Comparison of ENCODE assay signal across 2 cellular contexts in the genomic region with DNA sequence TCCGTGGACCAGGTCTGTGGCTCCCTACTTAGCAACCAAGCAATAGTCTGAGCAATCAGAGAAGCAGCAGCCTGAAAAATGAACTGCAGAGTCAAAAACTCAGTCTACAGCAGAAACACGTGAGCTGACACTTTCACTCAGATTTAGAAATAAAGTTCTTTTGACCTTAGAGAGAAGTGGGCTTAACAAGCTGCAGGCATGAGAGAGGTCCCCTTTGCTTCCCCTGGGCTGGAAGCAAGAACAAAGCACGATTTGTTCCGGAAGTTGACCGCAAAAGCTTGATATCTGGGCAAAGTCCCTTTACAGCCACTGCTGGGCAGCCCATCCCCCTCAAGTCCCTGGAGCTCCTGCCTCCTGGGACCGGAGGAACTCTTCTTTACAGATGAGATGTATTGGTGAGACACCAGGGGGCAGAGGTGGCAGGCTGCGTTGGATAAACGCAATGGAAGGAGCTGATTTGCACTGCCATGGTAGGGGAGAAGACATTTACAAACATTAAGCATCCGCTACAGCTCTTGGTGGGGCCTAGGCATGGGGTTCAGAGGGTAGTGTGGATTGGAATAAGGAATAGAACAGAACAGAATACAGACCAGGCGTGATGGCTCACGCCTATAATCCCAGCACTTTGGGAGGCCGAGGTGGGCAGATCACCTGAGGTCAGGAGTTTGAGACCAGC.
TF ChIP-seq lines count a peak whose summit lies in the region.

No MANE protein-coding gene starts in this region.

TF ChIP-seq in WTC11, 78 proteins besides CTCF, POLR2A, EP300 and RAD21:
- TF ChIP-seq ZNF512 (CRISPR knock-in tag; IDR thresholded peaks at IDR 0.05; ENCODE audit: borderline replicate concordance) (no peak), NR2C2 (CRISPR knock-in tag; IDR thresholded peaks at IDR 0.05) (no peak), GABPB1 (CRISPR knock-in tag; IDR thresholded peaks at IDR 0.05) (peak; percentile 25; the same call in 1 of the 2 replicates), KAT7 (CRISPR knock-in tag; IDR thresholded peaks at IDR 0.05; ENCODE audit: borderline replicate concordance) (no peak), ZNF423 (CRISPR knock-in tag; IDR thresholded peaks at IDR 0.05) (0 out of 2 replicates have a peak, but pooled peaks have one; percentile 10)
TF ChIP-seq in WTC11: peak in this region for 2.

TF ChIP-seq in HepG2, 621 proteins besides CTCF, POLR2A, EP300 and RAD21 (continues in another document):
- TF ChIP-seq MIER3 (CRISPR knock-in tag; IDR thresholded peaks at IDR 0.05; ENCODE audit: borderline replicate concordance) = peak; percentile 89; the same call in 1 of the 2 replicates
- no peak for TF ChIP-seq DNMT1 (CRISPR knock-in tag; IDR thresholded peaks at IDR 0.05)
- no peak for TF ChIP-seq SMARCC2 (IDR thresholded peaks at IDR 0.05)
- TF ChIP-seq ZMYM4 (CRISPR knock-in tag; IDR thresholded peaks at IDR 0.05) = peak; percentile 93
- TF ChIP-seq, protein P1, sequence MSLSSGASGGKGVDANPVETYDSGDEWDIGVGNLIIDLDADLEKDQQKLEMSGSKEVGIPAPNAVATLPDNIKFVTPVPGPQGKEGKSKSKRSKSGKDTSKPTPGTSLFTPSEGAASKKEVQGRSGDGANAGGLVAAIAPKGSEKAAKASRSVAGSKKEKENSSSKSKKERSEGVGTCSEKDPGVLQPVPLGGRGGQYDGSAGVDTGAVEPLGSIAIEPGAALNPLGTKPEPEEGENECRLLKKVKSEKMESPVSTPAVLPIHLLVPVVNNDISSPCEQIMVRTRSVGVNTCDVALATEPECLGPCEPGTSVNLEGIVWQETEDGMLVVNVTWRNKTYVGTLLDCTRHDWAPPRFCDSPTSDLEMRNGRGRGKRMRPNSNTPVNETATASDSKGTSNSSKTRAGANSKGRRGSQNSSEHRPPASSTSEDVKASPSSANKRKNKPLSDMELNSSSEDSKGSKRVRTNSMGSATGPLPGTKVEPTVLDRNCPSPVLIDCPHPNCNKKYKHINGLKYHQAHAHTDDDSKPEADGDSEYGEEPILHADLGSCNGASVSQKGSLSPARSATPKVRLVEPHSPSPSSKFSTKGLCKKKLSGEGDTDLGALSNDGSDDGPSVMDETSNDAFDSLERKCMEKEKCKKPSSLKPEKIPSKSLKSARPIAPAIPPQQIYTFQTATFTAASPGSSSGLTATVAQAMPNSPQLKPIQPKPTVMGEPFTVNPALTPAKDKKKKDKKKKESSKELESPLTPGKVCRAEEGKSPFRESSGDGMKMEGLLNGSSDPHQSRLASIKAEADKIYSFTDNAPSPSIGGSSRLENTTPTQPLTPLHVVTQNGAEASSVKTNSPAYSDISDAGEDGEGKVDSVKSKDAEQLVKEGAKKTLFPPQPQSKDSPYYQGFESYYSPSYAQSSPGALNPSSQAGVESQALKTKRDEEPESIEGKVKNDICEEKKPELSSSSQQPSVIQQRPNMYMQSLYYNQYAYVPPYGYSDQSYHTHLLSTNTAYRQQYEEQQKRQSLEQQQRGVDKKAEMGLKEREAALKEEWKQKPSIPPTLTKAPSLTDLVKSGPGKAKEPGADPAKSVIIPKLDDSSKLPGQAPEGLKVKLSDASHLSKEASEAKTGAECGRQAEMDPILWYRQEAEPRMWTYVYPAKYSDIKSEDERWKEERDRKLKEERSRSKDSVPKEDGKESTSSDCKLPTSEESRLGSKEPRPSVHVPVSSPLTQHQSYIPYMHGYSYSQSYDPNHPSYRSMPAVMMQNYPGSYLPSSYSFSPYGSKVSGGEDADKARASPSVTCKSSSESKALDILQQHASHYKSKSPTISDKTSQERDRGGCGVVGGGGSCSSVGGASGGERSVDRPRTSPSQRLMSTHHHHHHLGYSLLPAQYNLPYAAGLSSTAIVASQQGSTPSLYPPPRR (CRISPR knock-in tag; IDR thresholded peaks at IDR 0.05; ENCODE audit: borderline replicate concordance) = peak; percentile 81; the same call in 1 of the 2 replicates
- TF ChIP-seq ZFP82 (CRISPR knock-in tag; IDR thresholded peaks at IDR 0.05; ENCODE audit: borderline replicate concordance) = no peak
- TF ChIP-seq, protein P2, sequence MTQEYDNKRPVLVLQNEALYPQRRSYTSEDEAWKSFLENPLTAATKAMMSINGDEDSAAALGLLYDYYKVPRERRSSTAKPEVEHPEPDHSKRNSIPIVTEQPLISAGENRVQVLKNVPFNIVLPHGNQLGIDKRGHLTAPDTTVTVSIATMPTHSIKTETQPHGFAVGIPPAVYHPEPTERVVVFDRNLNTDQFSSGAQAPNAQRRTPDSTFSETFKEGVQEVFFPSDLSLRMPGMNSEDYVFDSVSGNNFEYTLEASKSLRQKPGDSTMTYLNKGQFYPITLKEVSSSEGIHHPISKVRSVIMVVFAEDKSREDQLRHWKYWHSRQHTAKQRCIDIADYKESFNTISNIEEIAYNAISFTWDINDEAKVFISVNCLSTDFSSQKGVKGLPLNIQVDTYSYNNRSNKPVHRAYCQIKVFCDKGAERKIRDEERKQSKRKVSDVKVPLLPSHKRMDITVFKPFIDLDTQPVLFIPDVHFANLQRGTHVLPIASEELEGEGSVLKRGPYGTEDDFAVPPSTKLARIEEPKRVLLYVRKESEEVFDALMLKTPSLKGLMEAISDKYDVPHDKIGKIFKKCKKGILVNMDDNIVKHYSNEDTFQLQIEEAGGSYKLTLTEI (CRISPR knock-in tag; conservative IDR thresholded peaks at IDR 0.05) = no peak
- TF ChIP-seq ZFY (CRISPR knock-in tag; IDR thresholded peaks at IDR 0.05) = peak; percentile 36; the same call in 1 of the 2 replicates
- TF ChIP-seq SALL1 (CRISPR knock-in tag; IDR thresholded peaks at IDR 0.05) = peak; percentile 97
- TF ChIP-seq, protein P3, sequence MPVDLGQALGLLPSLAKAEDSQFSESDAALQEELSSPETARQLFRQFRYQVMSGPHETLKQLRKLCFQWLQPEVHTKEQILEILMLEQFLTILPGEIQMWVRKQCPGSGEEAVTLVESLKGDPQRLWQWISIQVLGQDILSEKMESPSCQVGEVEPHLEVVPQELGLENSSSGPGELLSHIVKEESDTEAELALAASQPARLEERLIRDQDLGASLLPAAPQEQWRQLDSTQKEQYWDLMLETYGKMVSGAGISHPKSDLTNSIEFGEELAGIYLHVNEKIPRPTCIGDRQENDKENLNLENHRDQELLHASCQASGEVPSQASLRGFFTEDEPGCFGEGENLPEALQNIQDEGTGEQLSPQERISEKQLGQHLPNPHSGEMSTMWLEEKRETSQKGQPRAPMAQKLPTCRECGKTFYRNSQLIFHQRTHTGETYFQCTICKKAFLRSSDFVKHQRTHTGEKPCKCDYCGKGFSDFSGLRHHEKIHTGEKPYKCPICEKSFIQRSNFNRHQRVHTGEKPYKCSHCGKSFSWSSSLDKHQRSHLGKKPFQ (CRISPR knock-in tag; IDR thresholded peaks at IDR 0.05; ENCODE audit: insufficient replicate concordance) = peak; percentile 61
- TF ChIP-seq SOX5 (CRISPR knock-in tag; IDR thresholded peaks at IDR 0.05; ENCODE audit: borderline replicate concordance) = peak; percentile 84; the same call in 1 of the 2 replicates
- TF ChIP-seq ZNF317 (CRISPR knock-in tag; IDR thresholded peaks at IDR 0.05) = 0 out of 2 replicates have a peak, but pooled peaks have one; percentile 33
- TF ChIP-seq NFE2L1 (CRISPR knock-in tag; IDR thresholded peaks at IDR 0.05; ENCODE audit: borderline replicate concordance) = no peak
- TF ChIP-seq ZFYVE20 (CRISPR knock-in tag; IDR thresholded peaks at IDR 0.05; ENCODE audit: borderline replicate concordance, low read depth) = no peak
- peak; percentile 77; the same call in 1 of the 2 replicates for TF ChIP-seq KDM2A (CRISPR knock-in tag; IDR thresholded peaks at IDR 0.05; ENCODE audit: borderline replicate concordance, low read depth)
- TF ChIP-seq ZNF746 (CRISPR knock-in tag; IDR thresholded peaks at IDR 0.05) = 0 out of 2 replicates have a peak, but pooled peaks have one; percentile 28
- TF ChIP-seq HNF4G (IDR thresholded peaks at IDR 0.05; ENCODE audit: borderline replicate concordance, low read depth, low read length) = peak; percentile 99
- TF ChIP-seq HNF4G (CRISPR knock-in tag; IDR thresholded peaks at IDR 0.05; ENCODE audit: borderline replicate concordance, low read depth) = peak; percentile 89; the same call in 1 of the 2 replicates
- peak; percentile 78; the same call in 1 of the 2 replicates for TF ChIP-seq ESRRA (CRISPR knock-in tag; IDR thresholded peaks at IDR 0.05; ENCODE audit: low read depth)
- TF ChIP-seq KMT2A (CRISPR knock-in tag; IDR thresholded peaks at IDR 0.05) = peak; percentile 28; the same call in 1 of the 2 replicates
- TF ChIP-seq ZNF274 (CRISPR knock-in tag; IDR thresholded peaks at IDR 0.05) = no peak
- TF ChIP-seq ZSCAN22 (CRISPR knock-in tag; IDR thresholded peaks at IDR 0.05) = no peak
- TF ChIP-seq PATZ1 (CRISPR knock-in tag; IDR thresholded peaks at IDR 0.05) = 0 out of 2 replicates have a peak, but pooled peaks have one; percentile 42
- TF ChIP-seq PHF21A (CRISPR knock-in tag; IDR thresholded peaks at IDR 0.05) = peak; percentile 95
- 0 out of 2 replicates have a peak, but pooled peaks have one; percentile 33 for TF ChIP-seq ZNF441 (CRISPR knock-in tag; IDR thresholded peaks at IDR 0.05; ENCODE audit: borderline replicate concordance)
- TF ChIP-seq ARNT2 (CRISPR knock-in tag; IDR thresholded peaks at IDR 0.05; ENCODE audit: low read depth) = peak; percentile 54; the same call in 1 of the 2 replicates
- TF ChIP-seq ZBTB40 (IDR thresholded peaks at IDR 0.05) = no peak
- TF ChIP-seq ZBTB40 (CRISPR knock-in tag; IDR thresholded peaks at IDR 0.05) = peak; percentile 86
- no peak for TF ChIP-seq CSRNP1 (CRISPR knock-in tag; IDR thresholded peaks at IDR 0.05)
